Comparison of ENCODE assay signal across 8 cellular contexts in the genomic region with DNA sequence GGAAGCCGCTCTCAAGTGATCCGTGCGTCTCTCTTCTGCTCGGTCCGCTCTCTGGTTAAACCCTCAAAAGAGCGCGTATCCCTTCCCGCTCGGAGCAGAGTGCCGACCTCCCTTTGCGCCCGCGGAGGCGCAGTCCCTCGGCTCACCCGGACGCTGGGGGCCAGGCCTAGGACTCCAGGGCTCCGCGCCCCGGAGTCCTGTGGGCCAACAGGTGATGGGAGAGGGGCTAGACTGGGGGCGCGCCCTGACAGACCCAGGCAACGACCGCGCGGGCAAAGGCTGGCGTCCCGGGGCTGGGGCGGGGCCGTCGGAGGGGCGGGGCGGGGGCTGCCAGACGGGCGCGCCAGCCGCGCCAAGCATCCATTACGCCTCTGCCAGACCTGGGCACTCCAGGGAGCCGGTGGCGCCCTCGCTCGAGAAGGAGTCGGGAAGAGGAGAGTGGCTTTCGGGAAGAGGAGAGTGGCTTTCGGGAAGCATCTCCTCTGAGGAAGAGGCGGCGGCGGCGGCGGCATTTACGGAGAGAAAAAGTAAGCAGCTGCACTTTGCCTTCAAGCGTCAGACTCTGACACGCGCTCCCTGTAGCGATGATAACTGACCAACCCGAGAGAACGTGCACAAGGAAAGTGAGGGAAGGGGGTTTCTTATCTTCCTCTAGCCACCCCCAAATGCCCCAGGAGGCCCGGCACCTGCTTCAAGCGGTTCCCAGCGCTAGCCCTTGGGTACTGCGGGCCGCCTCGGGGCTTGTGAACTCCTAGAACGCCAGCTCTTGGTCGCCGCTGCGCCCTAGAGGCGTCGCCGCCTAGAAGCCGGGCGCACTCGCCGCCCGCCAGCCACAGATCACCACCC. TPM values are rescaled to one million over a fixed set of nuclear protein-coding genes. Genes with fewer than 3 reads are reported as not detected.
DNase-seq lines count a peak whose midpoint lies in the region; ATAC-seq and TF ChIP-seq lines count a peak whose summit lies in the region.

No MANE protein-coding gene starts in this region.

- no peak overlapping the region for H4K91ac ChIP-seq in H9 (ENCODE audit: insufficient read length, low read depth, low read length)

- H4K8ac ChIP-seq in H9 (replicated peaks; ENCODE audit: insufficient read length, low read depth, low read length) = no peak overlapping the region

- H3K4me3 ChIP-seq in fibroblast of villous mesenchyme (ENCODE audit: low read depth, low read length) (no peak overlapping the region), neuron (ENCODE audit: low read length) (peak overlapping the region; percentile 94)

- DNase-seq in H9 (peak; percentile 62), RWPE1 (ENCODE audit: low spot score) (peak; percentile 11), fibroblast of villous mesenchyme (ENCODE audit: low read depth) (peak; percentile 7), dedifferentiated amniotic fluid mesenchymal stem cell (ENCODE audit: extremely low spot score) (no peak), pons (ENCODE audit: low spot score) (no peak)

- H3K14ac ChIP-seq in H9 (ENCODE audit: insufficient read depth, low read length) = no peak overlapping the region; the same call in 1 of the 2 replicates

- H3K27ac ChIP-seq in 22Rv1 = peak overlapping the region; percentile 96
- no peak overlapping the region for H3K27ac ChIP-seq in H9 (ENCODE audit: insufficient read length, low read depth, low read length)
- H3K27ac ChIP-seq in RWPE1 = peak overlapping the region; percentile 92

- H3K79me2 ChIP-seq in H9 (ENCODE audit: insufficient read depth, low read length) = no peaks in the 10 kb centered on the region

- H3K4me3 Mint-ChIP-seq in H9 = peak overlapping the region; percentile 87 to 98

- H3K27me3 Mint-ChIP-seq in H9 (ENCODE audit: low read depth) = peaks cover 34% of the 10 kb centered on the region

- peaks cover 23 to 30% of the 10 kb centered on the region in 2 experiments for H3K4me1 Mint-ChIP-seq in H9

- no peak overlapping the region for H2BK5ac ChIP-seq in H9 (ENCODE audit: insufficient read length, low read length)

- no peak for ATAC-seq in HG02623 (IDR thresholded peaks at IDR 0.05; ENCODE audit: unreplicated experiment)

- POLR2A ChIA-PET in RWPE1 (lab: Yijun Ruan, JAX; ENCODE audit: low non-redundant PET) = no interaction called here

- H3K27ac Mint-ChIP-seq in H9 = no peak overlapping the region

- no peak overlapping the region for H3K18ac ChIP-seq in H9 (ENCODE audit: insufficient read length, low read depth, low read length)

- H3K56ac ChIP-seq in H9 (ENCODE audit: insufficient read length, low read depth, low read length) = no peak overlapping the region

- no CpG with 5 or more reads among the region's 76 CpGs for WGBS in H9 (ENCODE audit: extremely low coverage, insufficient read length, low lambda C conversion rate)

- H3K4ac ChIP-seq in H9 (ENCODE audit: low read depth, low read length) = no peak overlapping the region

- H3T11ph ChIP-seq in H9 (ENCODE audit: low read length) = no peak overlapping the region

- H2AFZ ChIP-seq in H9 (ENCODE audit: low read length) (no peak overlapping the region), neuron (ENCODE audit: low read depth, low read length) (peak overlapping the region; percentile 65)

- H3K9me3 Mint-ChIP-seq in H9 = peaks cover 0 to 4% of the 10 kb centered on the region in 2 experiments; a peak in 1 of 5 replicates

- no peaks in the 10 kb centered on the region for H3K36me3 ChIP-seq in neuron (ENCODE audit: insufficient read depth, low read length)

- H3K9me3 ChIP-seq in H9 (ENCODE audit: control insufficient read depth, low read depth, low read length) = no peaks in the 10 kb centered on the region
- no peaks in the 10 kb centered on the region for H3K9me3 ChIP-seq in neuron (ENCODE audit: low read length)

- H2BK120ac ChIP-seq in H9 (ENCODE audit: low read depth, low read length, poor library complexity, severe bottlenecking) = no peak overlapping the region

- peak overlapping the region; percentile 99 for H3K4me2 ChIP-seq in H9 (ENCODE audit: insufficient read depth, insufficient read length, low read length)

- H3K27me3 ChIP-seq in H9 (ENCODE audit: insufficient read depth, low read length) = peaks cover 9% of the 10 kb centered on the region
- H3K27me3 ChIP-seq in neuron (ENCODE audit: insufficient read depth, low read length) = no peaks in the 10 kb centered on the region

- no peaks in the 10 kb centered on the region for H4K20me1 ChIP-seq in H9 (ENCODE audit: control insufficient read depth, insufficient read depth, insufficient read length)

- no peak overlapping the region for H3K9ac ChIP-seq in H9 (ENCODE audit: extremely low read depth, insufficient read length, low read length)

- H4K5ac ChIP-seq in H9 (ENCODE audit: insufficient read length, low read depth, low read length) = no peak overlapping the region

- H3K36me3 Mint-ChIP-seq in H9 (ENCODE audit: insufficient read depth in 1 of 3, low read depth in 3 of 3) = peaks cover 0 to 2% (median 0%) of the 10 kb centered on the region in 3 experiments; a peak in 1 of 7 replicates

- no peak overlapping the region for H2BK12ac ChIP-seq in H9 (ENCODE audit: insufficient read length, low read depth, low read length)

- no peaks in the 10 kb centered on the region for H3K4me1 ChIP-seq in H9 (ENCODE audit: insufficient read depth, low read length)
- H3K4me1 ChIP-seq in neuron (ENCODE audit: insufficient read depth, low read length) = peaks cover 15% of the 10 kb centered on the region

- peaks cover 18% of the 10 kb centered on the region for H3K23me2 ChIP-seq in H9 (ENCODE audit: insufficient read length, low read depth, low read length, poor library complexity, severe bottlenecking)

- no peak overlapping the region for H2BK20ac ChIP-seq in H9 (ENCODE audit: low read depth, low read length, poor library complexity, severe bottlenecking)

- H2AK5ac ChIP-seq in H9 (ENCODE audit: insufficient read length, low read length) = no peak overlapping the region

- TF ChIP-seq CTCF in 22Rv1 (IDR thresholded peaks at IDR 0.05) (no peak), H9 (conservative IDR thresholded peaks at IDR 0.05) (no peak; the same call in 2 of the 3 replicates), RWPE1 (conservative IDR thresholded peaks at IDR 0.05; ENCODE audit: low read depth) (no peak), fibroblast of villous mesenchyme (IDR thresholded peaks at IDR 0.05; ENCODE audit: insufficient read depth, low read depth, low read length) (no peak)

- H3K79me1 ChIP-seq in H9 (ENCODE audit: insufficient read depth, low read depth, low read length, poor library complexity, severe bottlenecking) = no peaks in the 10 kb centered on the region

- H2BK15ac ChIP-seq in H9 (ENCODE audit: low read depth, low read length) = no peak overlapping the region

- CTCF ChIA-PET in RWPE1 (lab: Yijun Ruan, JAX) = interaction anchor here (0.6 kb wide), 1 partner anchor 8 kb away, joined by 3 read pairs; no protein-coding TSS in a partner anchor

- no peak overlapping the region for H3K23ac ChIP-seq in H9 (ENCODE audit: insufficient read length, low read depth, low read length)

RNA-seq across cellular contexts. Expression of a gene that starts 2.6 kb away (rescaled TPM):
- total RNA-seq in H9 (2021) (9.4 and 9.5 TPM in 2 replicates), fibroblast of villous mesenchyme (0.32 and 0.43 TPM in 2 replicates)

Comparison
In these comparisons a context has a peak if more than half of its experiments do, and no peak if none do; other contexts are left out.
1. DNase-seq: peak in H9 (single experiment), RWPE1 (single experiment) and fibroblast of villous mesenchyme (single experiment); none in dedifferentiated amniotic fluid mesenchymal stem cell (single experiment) and pons (single experiment).